In genomic region chr7:138603549-138604324, GRCh38 we compare ENCODE assay signal across 1 cellular context.
TF ChIP-seq lines count a peak whose summit lies in the region.

No MANE protein-coding gene starts in this region.

TF ChIP-seq in HepG2, 621 proteins besides CTCF, POLR2A, EP300 and RAD21 (continued from another document and continues in another):
- TF ChIP-seq ASH2L (IDR thresholded peaks at IDR 0.05; ENCODE audit: insufficient read length, low read depth, low read length) (peak; percentile 23), NCOR1 (IDR thresholded peaks at IDR 0.05; ENCODE audit: borderline replicate concordance, low read length) (0 out of 2 replicates have a peak, but pooled peaks have one; percentile 29), TFE3 (CRISPR knock-in tag; IDR thresholded peaks at IDR 0.05) (no peak), NFAT5 (CRISPR knock-in tag; IDR thresholded peaks at IDR 0.05) (no peak), ZBTB20 (CRISPR knock-in tag; IDR thresholded peaks at IDR 0.05; ENCODE audit: borderline replicate concordance, low read depth) (no peak), AKAP8 (CRISPR knock-in tag; IDR thresholded peaks at IDR 0.05) (no peak), RBAK (CRISPR knock-in tag; IDR thresholded peaks at IDR 0.05) (no peak), SIX1 (CRISPR knock-in tag; IDR thresholded peaks at IDR 0.05; ENCODE audit: borderline replicate concordance) (no peak), GRHL1 (CRISPR knock-in tag; conservative IDR thresholded peaks at IDR 0.05) (no peak), SIX4 (CRISPR knock-in tag; IDR thresholded peaks at IDR 0.05) (no peak), HDAC1 (CRISPR knock-in tag; IDR thresholded peaks at IDR 0.05) (0 out of 2 replicates have a peak, but pooled peaks have one; percentile 1), ZNF275 (CRISPR knock-in tag; IDR thresholded peaks at IDR 0.05; ENCODE audit: borderline replicate concordance) (no peak), FOXP4 (CRISPR knock-in tag; IDR thresholded peaks at IDR 0.05) (no peak), PLRG1 (conservative IDR thresholded peaks at IDR 0.05) (no peak), HOXA7 (CRISPR knock-in tag; IDR thresholded peaks at IDR 0.05) (no peak), TCF12 (IDR thresholded peaks at IDR 0.05) (no peak), TCF12 (CRISPR knock-in tag; IDR thresholded peaks at IDR 0.05) (no peak), ZNF558 (CRISPR knock-in tag; IDR thresholded peaks at IDR 0.05; ENCODE audit: borderline replicate concordance) (no peak), MIXL1 (CRISPR knock-in tag; IDR thresholded peaks at IDR 0.05) (no peak), YY1 (IDR thresholded peaks at IDR 0.05; ENCODE audit: insufficient read depth, insufficient replicate concordance, low read depth, low read length) (no peak), ZNF546 (CRISPR knock-in tag; conservative IDR thresholded peaks at IDR 0.05) (no peak), KLF13 (CRISPR knock-in tag; IDR thresholded peaks at IDR 0.05) (no peak), ISL2 (CRISPR knock-in tag; IDR thresholded peaks at IDR 0.05) (no peak), ZNF839 (CRISPR knock-in tag; IDR thresholded peaks at IDR 0.05; ENCODE audit: borderline replicate concordance) (no peak), ZNF12 (CRISPR knock-in tag; IDR thresholded peaks at IDR 0.05) (no peak), NKX3-1 (CRISPR knock-in tag; IDR thresholded peaks at IDR 0.05) (no peak), ZHX1 (CRISPR knock-in tag; IDR thresholded peaks at IDR 0.05; ENCODE audit: low read depth) (no peak), CENPBD1 (CRISPR knock-in tag; IDR thresholded peaks at IDR 0.05; ENCODE audit: borderline replicate concordance, low read depth) (no peak), ZNF296 (CRISPR knock-in tag; conservative IDR thresholded peaks at IDR 0.05) (no peak), FIP1L1 (IDR thresholded peaks at IDR 0.05; ENCODE audit: borderline replicate concordance, insufficient read depth, low read depth, low read length) (no peak), IKZF5 (CRISPR knock-in tag; IDR thresholded peaks at IDR 0.05) (no peak), SMAD1 (CRISPR knock-in tag; IDR thresholded peaks at IDR 0.05; ENCODE audit: borderline replicate concordance, low read depth) (no peak), GATA4 (IDR thresholded peaks at IDR 0.05; ENCODE audit: borderline replicate concordance, low read depth) (no peak), SIN3A (IDR thresholded peaks at IDR 0.05; ENCODE audit: borderline replicate concordance, low read depth, low read length) (no peak), ARNT2 (CRISPR knock-in tag; IDR thresholded peaks at IDR 0.05; ENCODE audit: low read depth) (no peak), DDIT3 (CRISPR knock-in tag; IDR thresholded peaks at IDR 0.05) (no peak), HNF4G (IDR thresholded peaks at IDR 0.05; ENCODE audit: borderline replicate concordance, low read depth, low read length) (peak; percentile 19; the same call in 1 of the 2 replicates), HNF4G (CRISPR knock-in tag; IDR thresholded peaks at IDR 0.05; ENCODE audit: borderline replicate concordance, low read depth) (no peak), HBP1 (CRISPR knock-in tag; IDR thresholded peaks at IDR 0.05; ENCODE audit: low read depth) (no peak), KLF12 (CRISPR knock-in tag; IDR thresholded peaks at IDR 0.05; ENCODE audit: borderline replicate concordance) (no peak), IRX3 (CRISPR knock-in tag; IDR thresholded peaks at IDR 0.05; ENCODE audit: borderline replicate concordance, low read depth) (no peak), CEBPG (CRISPR knock-in tag; IDR thresholded peaks at IDR 0.05) (peak; percentile 71), CEBPB (IDR thresholded peaks at IDR 0.05; ENCODE audit: borderline replicate concordance, low read depth, low read length) (peak; percentile 70)
